16 cellular contexts compared by ENCODE assay signal in genomic region chr2:108573070-108573469, GRCh38. TPM values are rescaled to one million over a fixed set of nuclear protein-coding genes. Genes with fewer than 3 reads are reported as not detected.
DNase-seq lines count a peak whose midpoint lies in the region; ATAC-seq and TF ChIP-seq lines count a peak whose summit lies in the region.
"Had no signal": no experiment of that assay in that cellular context is flagged by ENCODE, and none has a peak within 500 bp of the region (broad histone marks: within the 10 kb centered on the region; RNA-seq: fewer than 3 reads in every experiment).

No MANE protein-coding gene starts in this region.

- H3K4me3 ChIP-seq in mammary epithelial cell (replicated peaks in 1 of 3; ENCODE audit: insufficient read depth in 1 of 3, low read depth in 2 of 3, low read length in 3 of 3) (no peak overlapping the region), upper lobe of left lung (no peak overlapping the region)
- H3K4me3 ChIP-seq: esophagus squamous epithelium had no signal

- no peak overlapping the region for H3K9ac ChIP-seq in mammary epithelial cell (ENCODE audit: insufficient read depth, low read length)

- no peak overlapping the region for H3K4me3 Mint-ChIP-seq in activated T-cell treated with anti-CD3 and anti-CD28 coated beads, Interleukin-2, amount 50 U/mL, for 72 hours
- H3K4me3 Mint-ChIP-seq: central memory CD8-positive, alpha-beta T cell; immature natural killer cell; natural killer cell treated with Interleukin-12 subunit alpha and Interleukin-12 subunit beta and Interleukin-15 and Interleukin-18, amount 100 ng/mL, for 72 hours; T-helper 17 cell had no signal

- dilution Hi-C loops in mammary epithelial cell (cut with HindIII; ENCODE audit: low sequenced_read_pairs) = no loop called here

- no peaks in the 10 kb centered on the region for H3K9me3 Mint-ChIP-seq in activated T-cell treated with anti-CD3 and anti-CD28 coated beads, Interleukin-2, amount 50 U/mL, for 72 hours
- H3K9me3 Mint-ChIP-seq: central memory CD8-positive, alpha-beta T cell; immature natural killer cell; natural killer cell treated with Interleukin-12 subunit alpha and Interleukin-12 subunit beta and Interleukin-15 and Interleukin-18, amount 100 ng/mL, for 72 hours had no signal

- peaks cover 20% of the 10 kb centered on the region for H3K4me1 ChIP-seq in mammary epithelial cell (ENCODE audit: insufficient read depth, low read length)
- peaks cover 4 to 29% (median 19%) of the 10 kb centered on the region in 4 donors for H3K4me1 ChIP-seq in upper lobe of left lung

- H3K4me2 ChIP-seq in mammary epithelial cell (ENCODE audit: insufficient read depth, low read depth, low read length) = peak overlapping the region; percentile 17

- H3K27ac ChIP-seq in mammary epithelial cell (ENCODE audit: insufficient read depth, low read depth, low read length) (no peak overlapping the region), upper lobe of left lung (no peak overlapping the region)

- no peaks in the 10 kb centered on the region for H4K20me1 ChIP-seq in mammary epithelial cell (ENCODE audit: insufficient read depth, low read length)

- CTCF ChIA-PET in mammary epithelial cell (lab: Charles Lee; ENCODE audit: low non-redundant PET) = no interaction called here

- no peaks in the 10 kb centered on the region for H3K27me3 Mint-ChIP-seq in activated T-cell treated with anti-CD3 and anti-CD28 coated beads, Interleukin-2, amount 50 U/mL, for 72 hours (ENCODE audit: low read depth)
- H3K27me3 Mint-ChIP-seq: central memory CD8-positive, alpha-beta T cell; natural killer cell treated with Interleukin-12 subunit alpha and Interleukin-12 subunit beta and Interleukin-15 and Interleukin-18, amount 100 ng/mL, for 72 hours; T-helper 17 cell had no signal

- TF ChIP-seq EP300 in upper lobe of left lung (IDR thresholded peaks at IDR 0.05) = no peak

- in situ Hi-C loops in mammary epithelial cell (cut with MboI; ENCODE audit: low sequenced_read_pairs in 2 of 2) = no loop called here

- no peak for DNase-seq in activated T-cell treated with anti-CD3 and anti-CD28 coated beads, Interleukin-2, amount 50 U/mL, for 72 hours
- DNase-seq in activated T-cell treated with anti-CD3 and anti-CD28 coated beads, Interleukin-2, amount 50 U/mL, for 48 hours = no peak
- DNase-seq in mammary epithelial cell (peak; percentile 60), left lobe of liver (ENCODE audit: low spot score) (no peak), upper lobe of left lung (no peak), Ammon's horn (ENCODE audit: low spot score) (no peak)
- DNase-seq: activated CD4-positive, alpha-beta T cell treated with anti-CD3 and anti-CD28 coated beads, Interleukin-2, amount 50 U/mL, for 4 hours; esophagus squamous epithelium; immature natural killer cell; NCI-H345; T-helper 17 cell; trophoblast cell had no signal

- peaks cover 0 to 1% of the 10 kb centered on the region in 2 donors for H3K36me3 Mint-ChIP-seq in activated T-cell treated with anti-CD3 and anti-CD28 coated beads, Interleukin-2, amount 50 U/mL, for 72 hours (ENCODE audit: insufficient read depth in 2 of 2)
- H3K36me3 Mint-ChIP-seq: immature natural killer cell; natural killer cell treated with Interleukin-12 subunit alpha and Interleukin-12 subunit beta and Interleukin-15 and Interleukin-18, amount 100 ng/mL, for 72 hours had no signal

- H3K36me3 ChIP-seq in mammary epithelial cell (ENCODE audit: insufficient read depth, low read length) (no peaks in the 10 kb centered on the region), upper lobe of left lung (no peaks in the 10 kb centered on the region)
- H3K36me3 ChIP-seq: esophagus squamous epithelium had no signal

- H2AFZ ChIP-seq in mammary epithelial cell (ENCODE audit: low read depth, low read length) = no peak overlapping the region

- H3K27me3 ChIP-seq in mammary epithelial cell (ENCODE audit: insufficient read depth, low read length) (no peaks in the 10 kb centered on the region), upper lobe of left lung (no peaks in the 10 kb centered on the region)
- H3K27me3 ChIP-seq: esophagus squamous epithelium had no signal

- BruUV-seq in mammary epithelial cell (replicated peaks; lab: Mats Ljungman, UMichigan) = no TSS peak

- intact Hi-C loops in mammary epithelial cell (cut with micrococcal nuclease) = no loop called here

- H3K79me2 ChIP-seq in mammary epithelial cell (ENCODE audit: insufficient read depth, low read length) = peaks cover 97% of the 10 kb centered on the region

- ATAC-seq in activated T-cell treated with anti-CD3 and anti-CD28 coated beads, Interleukin-2, amount 50 U/mL, for 72 hours (replicated peaks in 1 of 2) = no peak
- ATAC-seq in left lobe of liver = peak; percentile 31
- peak; percentile 57 to 77 for ATAC-seq in upper lobe of left lung (ENCODE audit: low FRiP score in 2 of 2)
- ATAC-seq in HG02588 (IDR thresholded peaks at IDR 0.05; ENCODE audit: unreplicated experiment) = no peak
- ATAC-seq in activated CD4-positive, CD25-positive, alpha-beta regulatory T cell treated with anti-CD3 and anti-CD28 coated beads, Interleukin-2, amount 50 U/mL, for 24 hours = no peak
- ATAC-seq: natural killer cell treated with Interleukin-12 subunit alpha and Interleukin-12 subunit beta and Interleukin-15 and Interleukin-18, amount 100 ng/mL, for 72 hours; T-helper 17 cell had no signal

- peaks cover 54% of the 10 kb centered on the region for H3K4me1 Mint-ChIP-seq in activated T-cell treated with anti-CD3 and anti-CD28 coated beads, Interleukin-2, amount 50 U/mL, for 72 hours (ENCODE audit: low read depth)

- H3K27ac Mint-ChIP-seq in activated T-cell treated with anti-CD3 and anti-CD28 coated beads, Interleukin-2, amount 50 U/mL, for 72 hours = peak overlapping the region; percentile 39
- H3K27ac Mint-ChIP-seq: natural killer cell treated with Interleukin-12 subunit alpha and Interleukin-12 subunit beta and Interleukin-15 and Interleukin-18, amount 100 ng/mL, for 72 hours; T-helper 17 cell had no signal

- 64% methylated on average over 3 of the region's 3 CpGs for WGBS in mammary epithelial cell (ENCODE audit: low coverage, missing lambda C conversion rate)
- WGBS in upper lobe of left lung, 2 donors = 50 to 73% methylated on average over 3 of the region's 3 CpGs

- TF ChIP-seq CTCF in mammary epithelial cell (conservative IDR thresholded peaks at IDR 0.05 in 1 of 2, IDR thresholded peaks at IDR 0.05 in 1 of 2; ENCODE audit: extremely low read depth in 1 of 2, insufficient read depth in 1 of 2, low read depth in 1 of 2, low read length in 2 of 2) (no peak), upper lobe of left lung (IDR thresholded peaks at IDR 0.05) (no peak)

- no peaks in the 10 kb centered on the region for H3K9me3 ChIP-seq in mammary epithelial cell (replicated peaks; ENCODE audit: insufficient read depth, low read length)
- no peaks in the 10 kb centered on the region for H3K9me3 ChIP-seq in upper lobe of left lung
- H3K9me3 ChIP-seq: esophagus squamous epithelium had no signal

- TF ChIP-seq POLR2A in upper lobe of left lung (IDR thresholded peaks at IDR 0.05) = no peak

RNA-seq across cellular contexts. Expression of gene LIMS1, which starts 38.8 kb away (rescaled TPM):
- 100 to 1,000 TPM; 104 to 122 TPM for total RNA-seq in activated T-cell treated with anti-CD3 and anti-CD28 coated beads, Interleukin-2, amount 50 U/mL, for 72 hours
- total RNA-seq in mammary epithelial cell = 100 to 1,000 TPM in 1 of 2 donors, 10 to 100 TPM in 1; 60.1 to 108 TPM
- polyA plus RNA-seq in mammary epithelial cell = 73.5 TPM
- polyA minus RNA-seq in mammary epithelial cell = 107 TPM
- total RNA-seq in left lobe of liver = 18.1 TPM
- 100 to 1,000 TPM in 1 of 6 donors, 10 to 100 TPM in 5; 51.3 to 148 (median 87.7) TPM for total RNA-seq in upper lobe of left lung

Comparison
In these comparisons a context has a peak if more than half of its experiments do, and no peak if none do; other contexts are left out.
1. ATAC-seq: peak in left lobe of liver (single experiment) and upper lobe of left lung (2 of 2); none in activated T-cell treated with anti-CD3 and anti-CD28 coated beads, Interleukin-2, amount 50 U/mL, for 72 hours (0 of 2), HG02588 (single experiment) and activated CD4-positive, CD25-positive, alpha-beta regulatory T cell treated with anti-CD3 and anti-CD28 coated beads, Interleukin-2, amount 50 U/mL, for 24 hours (0 of 2).